ENCODE assay signal across 8 cellular contexts in the genomic region with DNA sequence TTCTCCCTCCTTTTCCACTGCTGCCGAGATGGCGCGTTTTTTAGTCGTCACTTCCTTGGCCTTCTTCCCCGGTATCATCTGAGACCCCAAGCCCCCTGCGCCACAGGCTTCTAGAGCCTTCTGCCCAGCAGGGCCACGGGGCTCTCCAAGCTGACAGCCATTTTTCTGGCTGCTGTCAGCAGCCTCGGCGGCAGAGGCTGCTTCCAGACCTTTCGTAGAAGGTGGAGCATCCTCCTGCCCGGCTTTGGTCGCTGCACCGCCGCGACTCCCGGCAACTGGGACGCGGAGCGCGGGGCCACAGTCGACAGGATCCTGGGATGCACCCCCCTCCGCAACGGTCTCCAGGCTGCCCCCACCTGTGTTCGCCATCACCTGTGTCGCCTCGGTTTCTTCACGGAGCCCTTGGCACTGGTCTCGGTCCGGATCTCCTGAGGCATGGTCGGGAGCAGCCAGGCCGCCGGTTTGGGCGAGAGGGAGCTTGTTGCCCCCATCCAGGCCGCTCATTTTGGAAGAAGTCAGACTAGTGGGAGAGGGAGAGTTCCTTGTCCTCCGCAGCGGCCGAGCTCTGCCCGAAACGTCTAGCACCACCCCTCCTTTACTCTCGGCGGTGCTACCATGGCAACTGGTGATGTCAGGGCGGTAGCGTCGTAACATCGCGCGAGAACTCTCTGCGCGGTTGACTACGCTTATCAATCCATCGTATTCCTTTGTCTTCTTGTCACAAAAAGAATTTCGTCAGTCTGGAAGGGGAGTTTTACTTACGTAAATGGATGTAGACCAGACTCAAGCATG. TPM values are rescaled to one million over a fixed set of nuclear protein-coding genes. Genes with fewer than 3 reads are reported as not detected.
A peak's percentile ranks its signal among the peaks of the same experiment; 100 is the strongest.
DNase-seq lines count a peak whose midpoint lies in the region; ATAC-seq and TF ChIP-seq lines count a peak whose summit lies in the region.

TSS of gene TSPYL4 (minus strand) at position 571 of the 792 bp plus-strand sequence. CDS start at position 504, 67 bp downstream.

- H3K36me3 Mint-ChIP-seq in nephron progenitor cell (ENCODE audit: low read depth): peaks cover 23% of the 10 kb centered on the region

- no peaks in the 10 kb centered on the region for H3K27me3 Mint-ChIP-seq in nephron progenitor cell (ENCODE audit: low read depth, poor library complexity)

- H3K9me3 Mint-ChIP-seq in nephron progenitor cell: no peaks in the 10 kb centered on the region

- peaks cover 13% of the 10 kb centered on the region for H3K4me1 ChIP-seq in MM.1S (ENCODE audit: low read length)

- H3K9me3 ChIP-seq in MM.1S (replicated peaks; ENCODE audit: insufficient read depth, low read length): no peaks in the 10 kb centered on the region

- H2AFZ ChIP-seq in MM.1S (ENCODE audit: low read length): peak within 1 kb of the TSS; percentile 90

- TF ChIP-seq CTCF in MM.1S (IDR thresholded peaks at IDR 0.05; ENCODE audit: low read length) (no peak), fibroblast of villous mesenchyme (IDR thresholded peaks at IDR 0.05; ENCODE audit: insufficient read depth, low read depth, low read length) (no peak), nephron progenitor cell (IDR thresholded peaks at IDR 0.05) (no peak)

- H3K4me1 Mint-ChIP-seq in nephron progenitor cell: peaks cover 9% of the 10 kb centered on the region

- peak; percentile 99 for ATAC-seq in stimulated activated naive CD8-positive, alpha-beta T cell treated with anti-CD3 and anti-CD28 coated beads, Interleukin-15, Interleukin-2, amounts not matched to agents 100 U/mL and 50 U/mL, for 24 hours

- H3K4me3 Mint-ChIP-seq in nephron progenitor cell: no peak within 1 kb of the TSS

- H3K36me3 ChIP-seq in MM.1S (replicated peaks; ENCODE audit: insufficient read depth, low read length): no peaks in the 10 kb centered on the region

- in situ Hi-C loops in G401 (cut with HindIII; ENCODE audit: low sequenced_read_pairs): no loop called here

- H3K27ac Mint-ChIP-seq in nephron progenitor cell: no peak within 1 kb of the TSS

- DNase-seq in G401 (ENCODE audit: low spot score): peak; percentile 98
- DNase-seq in HCEC 1CT: peak; percentile 94
- DNase-seq in MM.1S: peak; percentile 93
- peak; percentile 95 for DNase-seq in SHP77 (lab: John Stamatoyannopoulos, UW)
- DNase-seq in activated effector memory CD4-positive, alpha-beta T cell treated with Interleukin-2 at 50 U/mL for 16 hours: peak; percentile 81
- peak; percentile 92 for DNase-seq in fibroblast of villous mesenchyme (ENCODE audit: low read depth)
- DNase-seq in nephron progenitor cell: peak; percentile 91
- DNase-seq in stimulated activated naive CD8-positive, alpha-beta T cell treated with anti-CD3 and anti-CD28 coated beads, Interleukin-15, Interleukin-2, amounts not matched to agents 100 U/mL and 50 U/mL, for 24 hours: peak; percentile 89

- no peaks in the 10 kb centered on the region for H3K9me2 ChIP-seq in MM.1S (replicated peaks; ENCODE audit: insufficient read depth, low read length)

- peak within 1 kb of the TSS; percentile 52; the same call in 1 of the 2 replicates for H3K27ac ChIP-seq in MM.1S (ENCODE audit: low read length)

- peak within 1 kb of the TSS; percentile 98 for H3K4me3 ChIP-seq in MM.1S (ENCODE audit: low read length)
- H3K4me3 ChIP-seq in fibroblast of villous mesenchyme (ENCODE audit: low read depth, low read length): peak within 1 kb of the TSS; percentile 75

- H3K27me3 ChIP-seq in MM.1S (replicated peaks; ENCODE audit: insufficient read depth, low read length): no peaks in the 10 kb centered on the region

- H3F3A ChIP-seq in MM.1S (ENCODE audit: insufficient read depth, low read length): no peaks in the 10 kb centered on the region

- H3K9ac ChIP-seq in MM.1S (ENCODE audit: low read length): peak within 1 kb of the TSS; percentile 84

- H3K79me2 ChIP-seq in MM.1S (ENCODE audit: low read length): peaks cover 26% of the 10 kb centered on the region

- peak within 1 kb of the TSS; percentile 92 for H3K4me2 ChIP-seq in MM.1S (ENCODE audit: low read depth, low read length)

- no peaks in the 10 kb centered on the region for H4K20me1 ChIP-seq in MM.1S (ENCODE audit: insufficient read depth, low read length)

RNA-seq across cellular contexts. Expression of gene TSPYL4, which starts in this region (rescaled TPM):
- total RNA-seq in G401 (2014; rRNA removed; shearing (Covaris generic)): 10.5 and 14.0 TPM in 2 replicates
- 16.4 and 18.0 TPM in 2 replicates for total RNA-seq in fibroblast of villous mesenchyme

Comparison
In these comparisons a context has a peak if more than half of its experiments do, and no peak if none do; other contexts are left out.
1. Peak in every context shown above with its lines: DNase-seq, ATAC-seq, H3K4me3 ChIP-seq and H3K27ac ChIP-seq.